Comparison of ENCODE assay signal across 21 cellular contexts in genomic region chr10:129093641-129094040, GRCh38.
"Had no signal": no experiment of that assay in that cellular context is flagged by ENCODE, and none has a peak within 500 bp of the region (broad histone marks: within the 10 kb centered on the region; RNA-seq: fewer than 3 reads in every experiment).

No MANE protein-coding gene starts in this region.

- H3K4me3 ChIP-seq: coronary artery, dorsolateral prefrontal cortex, esophagus muscularis mucosa, gastroesophageal sphincter, heart left ventricle, hepatocyte, left lung, lower lobe of right lung had no signal

- H3K4me3 Mint-ChIP-seq: immature natural killer cell had no signal

- H3K36me3 Mint-ChIP-seq: immature natural killer cell had no signal

- ATAC-seq: foreskin keratinocyte, gastroesophageal sphincter, heart left ventricle, left colon, left lung, left ventricle myocardium superior, lower lobe of right lung had no signal

- DNase-seq: dermis blood vessel endothelial cell; dorsolateral prefrontal cortex; effector CD4-positive, alpha-beta T cell; effector memory CD4-positive, alpha-beta T cell; foreskin keratinocyte; heart left ventricle; hypothalamus; immature natural killer cell; islet precursor cell; kidney; kidney glomerular epithelial cell; left colon; left lung; left ventricle myocardium superior; lower lobe of right lung; mesenchymal stem cell; midbrain had no signal

- H3K27me3 ChIP-seq: esophagus muscularis mucosa, foreskin keratinocyte, heart left ventricle, hepatocyte, left lung had no signal

- H3K36me3 ChIP-seq: esophagus muscularis mucosa, gastroesophageal sphincter, heart left ventricle, left lung, lower lobe of right lung had no signal

- H3K4me1 Mint-ChIP-seq: immature natural killer cell had no signal

- H3K27ac Mint-ChIP-seq: immature natural killer cell had no signal

- H3K27ac ChIP-seq: coronary artery, dorsolateral prefrontal cortex, esophagus muscularis mucosa, foreskin keratinocyte, gastroesophageal sphincter, heart left ventricle, hepatocyte, left lung, lower lobe of right lung had no signal

- H3K4me1 ChIP-seq: foreskin keratinocyte had no signal

- H3K9me3 ChIP-seq: esophagus muscularis mucosa, gastroesophageal sphincter, heart left ventricle, left lung, lower lobe of right lung had no signal

- H3K9me3 Mint-ChIP-seq: immature natural killer cell had no signal
